ENCODE assay signal across 10 cellular contexts in the genomic region with DNA sequence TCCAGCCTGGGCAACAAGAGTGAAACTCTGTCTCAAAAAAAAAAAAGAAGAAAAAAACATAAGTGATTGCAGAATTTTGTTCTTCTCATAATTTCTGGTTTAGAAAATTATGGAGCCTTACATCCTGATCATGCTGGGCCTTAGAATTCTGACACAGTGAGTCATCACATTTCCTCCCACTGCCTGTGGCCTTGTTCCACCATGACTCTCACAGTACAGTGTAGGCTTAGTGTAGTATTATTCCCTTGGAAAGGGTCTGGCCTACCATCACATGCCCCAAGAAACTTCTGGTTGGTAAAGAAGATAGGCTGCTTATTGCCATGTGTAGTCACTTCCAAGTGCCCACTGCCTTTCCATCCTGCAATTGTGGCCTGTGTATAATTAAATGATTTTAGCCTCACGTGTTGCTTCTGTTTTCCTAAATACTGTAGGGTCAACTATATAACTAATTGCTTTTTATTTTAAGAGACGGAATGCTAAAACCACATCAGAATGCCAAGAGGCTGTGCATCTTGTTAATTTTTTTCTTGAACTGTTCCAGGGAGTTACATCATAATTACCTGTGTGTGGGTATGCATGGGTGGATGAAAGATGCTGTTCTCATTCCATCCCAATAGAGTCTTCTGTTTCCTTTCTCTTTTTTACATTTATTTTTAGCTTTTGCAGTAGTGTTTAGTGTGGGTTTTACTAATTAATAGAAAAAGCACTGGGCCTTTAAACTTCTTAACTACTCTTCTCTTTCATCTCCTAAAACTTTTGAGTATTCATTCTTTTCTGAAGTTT. TPM values are rescaled to one million over a fixed set of nuclear protein-coding genes. Genes with fewer than 3 reads are reported as not detected.
DNase-seq lines count a peak whose midpoint lies in the region; ATAC-seq and TF ChIP-seq lines count a peak whose summit lies in the region.
"Had no signal": no experiment of that assay in that cellular context is flagged by ENCODE, and none has a peak within 500 bp of the region (broad histone marks: within the 10 kb centered on the region; RNA-seq: fewer than 3 reads in every experiment).

No MANE protein-coding gene starts in this region.

- DNase-seq in HFF-Myc (ENCODE audit: extremely low read depth, low read depth) (peak; percentile 66), hepatic stellate cell (ENCODE audit: low spot score) (peak; percentile 74), DMS153 (lab: John Stamatoyannopoulos, UW) (no peak), transverse colon (no peak)
- no peak for DNase-seq in activated T-helper 2 cell treated with anti-CD3 and anti-CD28 coated beads, Interferon-gamma antibody, Interleukin-2, Interleukin-4, amounts not matched to agents 10 μg/mL and 5 μg/mL and 100 μg/mL, durations not matched to agents 14 hours and 24 hours and 36 hours (ENCODE audit: low spot score)
- DNase-seq: right lobe of liver had no signal

- intact Hi-C loops in activated T-helper 2 cell treated with anti-CD3 and anti-CD28 coated beads, Interferon-gamma antibody, Interleukin-2, Interleukin-4, amounts not matched to agents 10 μg/mL and 5 μg/mL and 100 μg/mL, durations not matched to agents 14 hours and 24 hours and 36 hours (cut with micrococcal nuclease), result no loop called here
- intact Hi-C loops in transverse colon (cut with DNase I; ENCODE audit: low total_unique reads), result no loop called here

- peaks cover 33% of the 10 kb centered on the region for H3K4me1 ChIP-seq in ACC112 (ENCODE audit: control insufficient read depth, insufficient read depth, low read length, unreplicated experiment)
- H3K4me1 ChIP-seq in transverse colon, result no peaks in the 10 kb centered on the region
- H3K4me1 ChIP-seq: right lobe of liver, SJCRH30 had no signal

- H2AFZ ChIP-seq in ACC112 (ENCODE audit: low read length, unreplicated experiment), result no peak overlapping the region

- no peaks in the 10 kb centered on the region for H3K27me3 ChIP-seq in ACC112 (ENCODE audit: insufficient read depth, low read length)
- no peaks in the 10 kb centered on the region for H3K27me3 ChIP-seq in transverse colon
- H3K27me3 ChIP-seq: right lobe of liver, SJCRH30 had no signal

- peaks cover 57% of the 10 kb centered on the region for H3K36me3 Mint-ChIP-seq in activated T-helper 2 cell treated with anti-CD3 and anti-CD28 coated beads, Interferon-gamma antibody, Interleukin-2, Interleukin-4, amounts not matched to agents 10 μg/mL and 5 μg/mL and 100 μg/mL, durations not matched to agents 14 hours and 24 hours and 36 hours (ENCODE audit: low read depth)

- peak overlapping the region; percentile 46 for H3K27ac Mint-ChIP-seq in activated T-helper 2 cell treated with anti-CD3 and anti-CD28 coated beads, Interferon-gamma antibody, Interleukin-2, Interleukin-4, amounts not matched to agents 10 μg/mL and 5 μg/mL and 100 μg/mL, durations not matched to agents 14 hours and 24 hours and 36 hours

- H3K36me3 ChIP-seq in ACC112 (ENCODE audit: insufficient read depth, low read length), result peaks cover 39% of the 10 kb centered on the region
- peaks cover 0 to 53% (median 25%) of the 10 kb centered on the region in 4 donors for H3K36me3 ChIP-seq in transverse colon

- H3K9me3 Mint-ChIP-seq in activated T-helper 2 cell treated with anti-CD3 and anti-CD28 coated beads, Interferon-gamma antibody, Interleukin-2, Interleukin-4, amounts not matched to agents 10 μg/mL and 5 μg/mL and 100 μg/mL, durations not matched to agents 14 hours and 24 hours and 36 hours, result no peaks in the 10 kb centered on the region

- H3K4me3 ChIP-seq in ACC112 (ENCODE audit: low read depth, low read length) (no peak overlapping the region), HFF-Myc (replicated peaks; ENCODE audit: low read depth, low read length) (no peak overlapping the region), transverse colon (no peak overlapping the region)
- H3K4me3 ChIP-seq: right lobe of liver, SJCRH30 had no signal

- peaks cover 13% of the 10 kb centered on the region for H3K4me1 Mint-ChIP-seq in activated T-helper 2 cell treated with anti-CD3 and anti-CD28 coated beads, Interferon-gamma antibody, Interleukin-2, Interleukin-4, amounts not matched to agents 10 μg/mL and 5 μg/mL and 100 μg/mL, durations not matched to agents 14 hours and 24 hours and 36 hours (ENCODE audit: low read depth)

- no peaks in the 10 kb centered on the region for H3K9me3 ChIP-seq in transverse colon
- H3K9me3 ChIP-seq: right lobe of liver, SJCRH30 had no signal

- ATAC-seq in HG02970 (IDR thresholded peaks at IDR 0.05; ENCODE audit: low FRiP score, unreplicated experiment) (no peak), HG02852 (IDR thresholded peaks at IDR 0.05; ENCODE audit: unreplicated experiment) (no peak)

- no peak overlapping the region for H3K4me3 Mint-ChIP-seq in activated T-helper 2 cell treated with anti-CD3 and anti-CD28 coated beads, Interferon-gamma antibody, Interleukin-2, Interleukin-4, amounts not matched to agents 10 μg/mL and 5 μg/mL and 100 μg/mL, durations not matched to agents 14 hours and 24 hours and 36 hours (ENCODE audit: low read depth)

- no peak for TF ChIP-seq CTCF in HFF-Myc (IDR thresholded peaks at IDR 0.05; ENCODE audit: low read depth, low read length, missing control alignments)
- TF ChIP-seq CTCF in transverse colon (IDR thresholded peaks at IDR 0.05), result no peak

- peak overlapping the region; percentile 69 for H3K27ac ChIP-seq in ACC112 (ENCODE audit: low read depth, low read length)
- no peak overlapping the region for H3K27ac ChIP-seq in transverse colon
- H3K27ac ChIP-seq: right lobe of liver, SJCRH30 had no signal

- TF ChIP-seq POLR2A in transverse colon (IDR thresholded peaks at IDR 0.05), result no peak

- in situ Hi-C loops in transverse colon (cut with MboI; ENCODE audit: low pct_ligation_motif_present in 1 of 4, low pct_unique_long_range_greater_than_20kb in 1 of 4, low sequenced_read_pairs in 3 of 4), result no loop called here

- H3K27me3 Mint-ChIP-seq in activated T-helper 2 cell treated with anti-CD3 and anti-CD28 coated beads, Interferon-gamma antibody, Interleukin-2, Interleukin-4, amounts not matched to agents 10 μg/mL and 5 μg/mL and 100 μg/mL, durations not matched to agents 14 hours and 24 hours and 36 hours (ENCODE audit: low read depth), result no peaks in the 10 kb centered on the region

- no peaks in the 10 kb centered on the region for H3K79me2 ChIP-seq in ACC112 (ENCODE audit: control insufficient read depth, insufficient read depth, low read length, unreplicated experiment)

- no peak for TF ChIP-seq EP300 in transverse colon (IDR thresholded peaks at IDR 0.05; ENCODE audit: low read depth)

- 83 to 100% methylated on average over 2 of the region's 2 CpGs for WGBS in transverse colon (ENCODE audit: low coverage in 1 of 2), 2 donors

RNA-seq across cellular contexts. Expression of gene OGFOD1, which starts 25.9 kb away (rescaled TPM):
- 78.0 and 79.7 TPM in 2 replicates for total RNA-seq in activated T-helper 2 cell treated with anti-CD3 and anti-CD28 coated beads, Interferon-gamma antibody, Interleukin-2, Interleukin-4, amounts not matched to agents 10 μg/mL and 5 μg/mL and 100 μg/mL, durations not matched to agents 14 hours and 24 hours and 36 hours
- 10 to 100 TPM in 2 of 4 donors, 1 to 10 TPM in 2; 2.8 to 22.5 (median 9.5) TPM for total RNA-seq in transverse colon

RNA-seq across cellular contexts. Expression of gene NUDT21, which starts 26.2 kb away (rescaled TPM):
- 307 and 313 TPM in 2 replicates for total RNA-seq in activated T-helper 2 cell treated with anti-CD3 and anti-CD28 coated beads, Interferon-gamma antibody, Interleukin-2, Interleukin-4, amounts not matched to agents 10 μg/mL and 5 μg/mL and 100 μg/mL, durations not matched to agents 14 hours and 24 hours and 36 hours
- 10 to 100 TPM in 3 of 4 donors, 1 to 10 TPM in 1; 7.5 to 41.9 (median 23.0) TPM for total RNA-seq in transverse colon

RNA-seq across cellular contexts. Expression of gene BBS2, which starts 42.5 kb away (rescaled TPM):
- total RNA-seq in activated T-helper 2 cell treated with anti-CD3 and anti-CD28 coated beads, Interferon-gamma antibody, Interleukin-2, Interleukin-4, amounts not matched to agents 10 μg/mL and 5 μg/mL and 100 μg/mL, durations not matched to agents 14 hours and 24 hours and 36 hours, result 11.3 and 18.0 TPM in 2 replicates
- total RNA-seq in transverse colon, result 100 to 1,000 TPM in 1 of 4 donors, 10 to 100 TPM in 3; 38.7 to 171 (median 41.2) TPM

RNA-seq across cellular contexts. Expression of gene AMFR, which starts 51.9 kb away (rescaled TPM):
- total RNA-seq in activated T-helper 2 cell treated with anti-CD3 and anti-CD28 coated beads, Interferon-gamma antibody, Interleukin-2, Interleukin-4, amounts not matched to agents 10 μg/mL and 5 μg/mL and 100 μg/mL, durations not matched to agents 14 hours and 24 hours and 36 hours, result 58.8 and 59.8 TPM in 2 replicates
- 100 to 1,000 TPM in 2 of 4 donors, 10 to 100 TPM in 2; 60.7 to 156 (median 114) TPM for total RNA-seq in transverse colon

Comparison
In these comparisons a context has a peak if more than half of its experiments do, and no peak if none do; other contexts are left out.
1. DNase-seq: peak in HFF-Myc (single experiment) and hepatic stellate cell (single experiment); none in activated T-helper 2 cell treated with anti-CD3 and anti-CD28 coated beads, Interferon-gamma antibody, Interleukin-2, Interleukin-4, amounts not matched to agents 10 μg/mL and 5 μg/mL and 100 μg/mL, durations not matched to agents 14 hours and 24 hours and 36 hours (single experiment), DMS153 (single experiment) and transverse colon (single experiment).